2 cellular contexts compared by ENCODE assay signal in the genomic region with DNA sequence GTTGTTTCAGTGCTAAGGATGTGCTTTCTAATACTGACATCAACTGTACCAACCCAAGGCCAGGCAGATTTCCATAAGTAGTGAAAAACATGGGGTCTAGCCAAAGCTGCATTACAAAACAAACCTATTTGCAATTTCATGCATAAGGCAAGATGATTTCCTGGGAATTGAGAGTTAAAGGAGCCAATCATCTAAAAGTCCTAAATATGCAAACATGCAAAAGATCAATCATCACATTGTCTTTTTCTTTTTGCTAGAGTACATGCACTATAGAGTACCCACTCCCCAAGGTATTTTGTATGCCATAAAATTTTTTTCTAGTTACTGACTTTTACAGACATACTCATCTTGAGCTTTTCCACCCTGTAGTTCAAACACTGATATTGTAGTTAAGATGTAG.
TF ChIP-seq lines count a peak whose summit lies in the region.

No MANE protein-coding gene starts in this region.

TF ChIP-seq in GM23338, 12 proteins besides CTCF, POLR2A, EP300 and RAD21:
- no peak for TF ChIP-seq ZNF114 (CRISPR knock-in tag; IDR thresholded peaks at IDR 0.05)
- TF ChIP-seq JUNB (IDR thresholded peaks at IDR 0.05; ENCODE audit: unreplicated experiment), result no peak
- TF ChIP-seq CREB1 (CRISPR knock-in tag; IDR thresholded peaks at IDR 0.05; ENCODE audit: low read depth), result no peak
- TF ChIP-seq NANOG (IDR thresholded peaks at IDR 0.05; ENCODE audit: borderline replicate concordance), result peak; percentile 54; the same call in 1 of the 2 replicates

TF ChIP-seq in IMR-90, 13 proteins besides CTCF, POLR2A, EP300 and RAD21:
- TF ChIP-seq RCOR1 (IDR thresholded peaks at IDR 0.05; ENCODE audit: insufficient replicate concordance, low read length) (no peak), RFX5 (IDR thresholded peaks at IDR 0.05; ENCODE audit: low read depth, low read length) (no peak), ELK1 (IDR thresholded peaks at IDR 0.05; ENCODE audit: borderline replicate concordance, low read depth, low read length) (no peak), CHD1 (IDR thresholded peaks at IDR 0.05; ENCODE audit: low read depth, low read length) (no peak), MAZ (IDR thresholded peaks at IDR 0.05; ENCODE audit: borderline replicate concordance, low read depth, low read length) (no peak), NFE2L2 (IDR thresholded peaks at IDR 0.05; ENCODE audit: low read depth, low read length) (no peak), MAFK (IDR thresholded peaks at IDR 0.05; ENCODE audit: low read depth, low read length) (no peak)
